8 cellular contexts compared by ENCODE assay signal in genomic region chr22:37546436-37547248, GRCh38. TPM values are rescaled to one million over a fixed set of nuclear protein-coding genes. Genes with fewer than 3 reads are reported as not detected.
A peak's percentile ranks its signal among the peaks of the same experiment; 100 is the strongest.
DNase-seq lines count a peak whose midpoint lies in the region; ATAC-seq, FAIRE-seq and TF ChIP-seq lines count a peak whose summit lies in the region.

No MANE protein-coding gene starts in this region.

- no TSS peak for BruUV-seq in OCI-LY7 (replicated peaks; lab: Mats Ljungman, UMichigan)

- TF ChIP-seq CTCF in body of pancreas (IDR thresholded peaks at IDR 0.05) (peak in 3 of 7 experiments; percentile 17 to 37 (median 22)), OCI-LY7 (conservative IDR thresholded peaks at IDR 0.05; ENCODE audit: low read length) (no peak)

- 22 to 35% methylated on average over 13 to 21 of the region's 21 CpGs for WGBS in body of pancreas, 2 donors

- H3K4me1 ChIP-seq in body of pancreas (peaks cover 82% of the 10 kb centered on the region), OCI-LY7 (ENCODE audit: insufficient read depth, low read length, poor library complexity, severe bottlenecking) (peaks cover 7% of the 10 kb centered on the region)

- in situ Hi-C loops in G401 (cut with HindIII; ENCODE audit: low sequenced_read_pairs) = no loop called here

- no peaks in the 10 kb centered on the region for H3K79me2 ChIP-seq in OCI-LY7 (ENCODE audit: insufficient read depth, low read depth, low read length)

- peak in 1 of 3 donors; percentile 17 for TF ChIP-seq POLR2A in body of pancreas (IDR thresholded peaks at IDR 0.05)

- intact Hi-C loops in body of pancreas (cut with DNase I) = no loop called here
- intact Hi-C loops in OCI-LY7 (cut with micrococcal nuclease; ENCODE audit: unreplicated experiment) = no loop called here

- no peaks in the 10 kb centered on the region for H3K36me3 Mint-ChIP-seq in activated naive CD4-positive, alpha-beta T cell treated with anti-CD3 and anti-CD28 coated beads, Interleukin-2, amount 10 ng/mL, durations not matched to agents 7 days and 5 days

- no peak overlapping the region for H3K4me2 ChIP-seq in OCI-LY7 (ENCODE audit: low read length)

- no peaks in the 10 kb centered on the region for H3K9me3 Mint-ChIP-seq in activated naive CD4-positive, alpha-beta T cell treated with anti-CD3 and anti-CD28 coated beads, Interleukin-2, amount 10 ng/mL, durations not matched to agents 7 days and 5 days

- H3K9me3 ChIP-seq in body of pancreas = no peaks in the 10 kb centered on the region
- no peaks in the 10 kb centered on the region for H3K9me3 ChIP-seq in OCI-LY7 (ENCODE audit: low read length)

- no peaks in the 10 kb centered on the region for H3K27me3 ChIP-seq in body of pancreas

- H4K20me1 ChIP-seq in OCI-LY7 (ENCODE audit: insufficient read depth, low read length) = no peaks in the 10 kb centered on the region

- DNase-seq in G401 (ENCODE audit: low spot score) (peak; percentile 49), body of pancreas (peak; percentile 84 to 94 (median 90)), hippocampal formation (lab: John Stamatoyannopoulos, UW) (peak; percentile 51 to 66), putamen (ENCODE audit: low spot score) (peak; percentile 78), NAMALWA (ENCODE audit: low spot score) (no peak), OCI-LY7 (ENCODE audit: low spot score) (no peak), frontal cortex (ENCODE audit: low spot score in 2 of 2) (no peak)
- no peak for DNase-seq in activated naive CD4-positive, alpha-beta T cell treated with anti-CD3 and anti-CD28 coated beads, Interleukin-2, amount 10 ng/mL, durations not matched to agents 7 days and 5 days

- H3K27ac ChIP-seq in body of pancreas (peak overlapping the region; percentile 89 to 96 (median 94)), OCI-LY7 (ENCODE audit: low read depth, low read length, poor library complexity, severe bottlenecking) (no peak overlapping the region)

- CTCF ChIA-PET in activated naive CD4-positive, alpha-beta T cell treated with anti-CD3 and anti-CD28 coated beads, Interleukin-2, amount 10 ng/mL, durations not matched to agents 7 days and 5 days (lab: Charles Lee) = interaction anchor here (1.1 to 15.2 kb wide), 5 partner anchors 8 to 214 kb away, joined by 3 to 411 read pairs (median 3); partner anchors contain the start of gene CDC42EP1
- CTCF ChIA-PET in OCI-LY7 (lab: Charles Lee; ENCODE audit: unreplicated experiment) = no interaction called here

- POLR2A ChIA-PET in OCI-LY7 (lab: Charles Lee) = no interaction called here

- peak; percentile 59 for ATAC-seq in body of pancreas

- H3K36me3 ChIP-seq in body of pancreas (replicated peaks in 1 of 2; ENCODE audit: insufficient read depth in 1 of 2, low read depth in 2 of 2) (no peaks in the 10 kb centered on the region), OCI-LY7 (ENCODE audit: insufficient read depth, low read length) (no peaks in the 10 kb centered on the region)

- no peak overlapping the region for H2AFZ ChIP-seq in OCI-LY7 (ENCODE audit: low read length)

- FAIRE-seq in frontal cortex (lab: Jason Lieb, UNC) = no peak

- H3K4me3 Mint-ChIP-seq in activated naive CD4-positive, alpha-beta T cell treated with anti-CD3 and anti-CD28 coated beads, Interleukin-2, amount 10 ng/mL, durations not matched to agents 7 days and 5 days = no peak overlapping the region

- H3K27ac Mint-ChIP-seq in activated naive CD4-positive, alpha-beta T cell treated with anti-CD3 and anti-CD28 coated beads, Interleukin-2, amount 10 ng/mL, durations not matched to agents 7 days and 5 days = no peak overlapping the region

- no peak overlapping the region for H3K4me3 ChIP-seq in body of pancreas
- H3K4me3 ChIP-seq in OCI-LY7 (ENCODE audit: low read depth, low read length, poor library complexity, severe bottlenecking) = no peak overlapping the region

- peaks cover 95% of the 10 kb centered on the region for H3K27me3 Mint-ChIP-seq in activated naive CD4-positive, alpha-beta T cell treated with anti-CD3 and anti-CD28 coated beads, Interleukin-2, amount 10 ng/mL, durations not matched to agents 7 days and 5 days

- no peaks in the 10 kb centered on the region for H3K9me2 ChIP-seq in OCI-LY7 (ENCODE audit: insufficient read depth, low read length)

- peaks cover 12% of the 10 kb centered on the region for H3K4me1 Mint-ChIP-seq in activated naive CD4-positive, alpha-beta T cell treated with anti-CD3 and anti-CD28 coated beads, Interleukin-2, amount 10 ng/mL, durations not matched to agents 7 days and 5 days

RNA-seq across cellular contexts. Expression of gene CDC42EP1, which starts 13.6 kb away (rescaled TPM):
- total RNA-seq in G401 (2014; rRNA removed; shearing (Covaris generic)) = 25.2 and 32.6 TPM in 2 replicates
- total RNA-seq in body of pancreas = 10 to 100 TPM; 73.2 to 84.7 TPM
- total RNA-seq in OCI-LY7 (2014; rRNA removed; shearing (Covaris generic)) = not detected in 2 replicates
- not detected in 2 replicates for total RNA-seq in OCI-LY7 (2022)
- total RNA-seq in frontal cortex = 1.6 TPM

RNA-seq across cellular contexts. Expression of gene CARD10, which starts 27.4 kb away (rescaled TPM):
- total RNA-seq in G401 (2014; rRNA removed; shearing (Covaris generic)) = 18.3 and 26.0 TPM in 2 replicates
- total RNA-seq in body of pancreas (10 to 100 TPM; 17.4 to 28.7 TPM), OCI-LY7 (2022) (2.8 and 3.1 TPM in 2 replicates), frontal cortex (4.1 TPM)
- 3.3 and 4.0 TPM in 2 replicates for total RNA-seq in OCI-LY7 (2014; rRNA removed; shearing (Covaris generic))

RNA-seq across cellular contexts. Expression of gene LGALS2, which starts 33.2 kb away (rescaled TPM):
- not detected in 2 replicates for total RNA-seq in G401 (2014; rRNA removed; shearing (Covaris generic))
- 10 to 100 TPM; 19.2 to 68.9 TPM for total RNA-seq in body of pancreas
- 0.44 TPM in 1 of 2 replicates, not detected in the other for total RNA-seq in OCI-LY7 (2014; rRNA removed; shearing (Covaris generic))
- 0.82 and 0.92 TPM in 2 replicates for total RNA-seq in OCI-LY7 (2022)
- total RNA-seq in frontal cortex = not detected

Comparison
In these comparisons a context has a peak if more than half of its experiments do, and no peak if none do; other contexts are left out.
1. DNase-seq: peak in G401 (single experiment), body of pancreas (4 of 4), hippocampal formation (2 of 2) and putamen (single experiment); none in NAMALWA (single experiment), activated naive CD4-positive, alpha-beta T cell treated with anti-CD3 and anti-CD28 coated beads, Interleukin-2, amount 10 ng/mL, durations not matched to agents 7 days and 5 days (single experiment), OCI-LY7 (single experiment) and frontal cortex (0 of 2).
2. RNA of gene LGALS2, which starts 33.2 kb away (total RNA-seq): 19.2 to 68.9 TPM in body of pancreas; 0.44 to 0.92 TPM in OCI-LY7, not detected in G401 and not detected in frontal cortex (single experiment); every median in the first group is over 10 times any median in the second.